In the genomic region with DNA sequence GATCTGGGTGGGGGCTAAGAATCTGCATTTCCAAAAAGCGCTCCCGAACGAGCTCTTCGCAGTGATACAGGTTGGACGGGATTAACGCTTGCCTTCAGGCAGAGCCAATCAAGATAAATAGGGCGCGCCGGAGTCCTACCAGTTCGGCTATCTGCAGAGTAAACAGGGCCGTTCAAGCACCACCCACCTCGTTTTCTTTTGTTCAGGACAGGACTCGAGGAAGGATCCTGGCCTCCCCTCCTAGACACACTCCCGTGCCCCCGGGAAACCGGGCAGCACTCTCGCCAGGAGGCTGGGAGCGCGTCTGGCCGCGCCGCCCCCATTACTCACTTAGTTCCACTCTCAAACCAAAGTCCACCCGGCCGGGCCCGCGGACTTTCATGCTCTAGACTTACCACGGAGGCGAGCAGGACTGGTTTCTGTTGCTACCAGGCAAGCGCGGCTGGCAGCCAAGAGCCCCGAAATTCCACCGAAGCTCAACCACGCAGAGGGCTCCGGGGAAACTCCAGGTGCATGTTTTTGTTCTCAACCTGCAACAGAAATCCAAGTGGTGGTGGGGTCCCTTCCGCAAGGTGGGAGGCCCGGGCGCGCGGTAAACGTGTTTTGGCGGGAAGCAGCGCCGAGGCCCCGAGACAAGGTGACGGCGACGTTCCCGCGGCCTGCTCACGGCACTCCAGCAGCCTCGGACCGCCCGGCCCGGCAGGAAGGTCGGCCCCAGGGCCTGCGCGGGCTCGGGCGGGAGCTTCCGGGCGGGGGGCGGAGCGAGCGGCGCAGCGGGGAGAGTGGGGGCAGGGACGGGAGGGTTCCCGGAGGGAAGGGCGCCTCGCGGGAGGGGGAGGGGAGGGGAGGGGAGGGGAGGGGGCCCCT, we compare ENCODE assay signal across 8 cellular contexts. TPM values are rescaled to one million over a fixed set of nuclear protein-coding genes. Genes with fewer than 3 reads are reported as not detected.
DNase-seq lines count a peak whose midpoint lies in the region; ATAC-seq and TF ChIP-seq lines count a peak whose summit lies in the region.

No MANE protein-coding gene starts in this region.

- intact Hi-C loops in OCI-LY7 (cut with micrococcal nuclease; ENCODE audit: unreplicated experiment): loop anchor here (2.0 kb wide), 1 partner anchor 257 kb away; the partner anchor contains the start of gene CSGALNACT2
- intact Hi-C loops in activated T-helper 2 cell treated with anti-CD3 and anti-CD28 coated beads, Interferon-gamma antibody, Interleukin-2, Interleukin-4, amounts not matched to agents 10 μg/mL and 5 μg/mL and 100 μg/mL, durations not matched to agents 14 hours and 24 hours and 36 hours (cut with micrococcal nuclease): loop anchor here (2.0 to 5.0 kb wide), 3 partner anchors 41 to 254 kb away; partner anchors contain the start of gene ZNF487
- intact Hi-C loops in naive thymus-derived CD4-positive, alpha-beta T cell (cut with micrococcal nuclease): loop anchor here (1.0 to 5.0 kb wide), 5 partner anchors 34 to 614 kb away; partner anchors contain the start of genes BMS1 (in 1 of the 2), CSGALNACT2 (in 1 of the 2) and ZNF32 (in 1 of the 2)

- no peaks in the 10 kb centered on the region for H3K9me2 ChIP-seq in OCI-LY7 (ENCODE audit: insufficient read depth, low read length)

- POLR2A ChIA-PET in OCI-LY7 (lab: Charles Lee): interaction anchor here (0.6 to 2.3 kb wide), 10 partner anchors 10 to 836 kb away, joined by 3 to 10 read pairs (median 6); no protein-coding TSS in a partner anchor
- POLR2A ChIA-PET in naive thymus-derived CD4-positive, alpha-beta T cell (lab: Charles Lee): interaction anchor here (0.6 to 4.2 kb wide), 19 partner anchors 10 to 182 kb away, joined by 3 to 31 read pairs (median 3); partner anchors contain the start of genes HNRNPF and ZNF487

- H3K27me3 ChIP-seq in naive thymus-derived CD4-positive, alpha-beta T cell (ENCODE audit: control insufficient read depth in 2 of 2, insufficient read depth in 2 of 2, low read length in 2 of 2): no peaks in the 10 kb centered on the region

- peak overlapping the region; percentile 86 for H3K27ac Mint-ChIP-seq in activated T-helper 2 cell treated with anti-CD3 and anti-CD28 coated beads, Interferon-gamma antibody, Interleukin-2, Interleukin-4, amounts not matched to agents 10 μg/mL and 5 μg/mL and 100 μg/mL, durations not matched to agents 14 hours and 24 hours and 36 hours
- H3K27ac Mint-ChIP-seq in naive thymus-derived CD4-positive, alpha-beta T cell: peak overlapping the region; percentile 92 to 97 (median 95)
- peak overlapping the region; percentile 98 to 99 for H3K27ac Mint-ChIP-seq in stimulated activated naive CD8-positive, alpha-beta T cell treated with anti-CD3 and anti-CD28 coated beads, Interleukin-15, amount 100 ng/mL, for 72 hours

- H3K4me1 Mint-ChIP-seq in activated T-helper 2 cell treated with anti-CD3 and anti-CD28 coated beads, Interferon-gamma antibody, Interleukin-2, Interleukin-4, amounts not matched to agents 10 μg/mL and 5 μg/mL and 100 μg/mL, durations not matched to agents 14 hours and 24 hours and 36 hours (ENCODE audit: low read depth): peaks cover 60% of the 10 kb centered on the region
- peaks cover 60 to 91% (median 79%) of the 10 kb centered on the region in 7 donors for H3K4me1 Mint-ChIP-seq in naive thymus-derived CD4-positive, alpha-beta T cell
- H3K4me1 Mint-ChIP-seq in stimulated activated naive CD8-positive, alpha-beta T cell treated with anti-CD3 and anti-CD28 coated beads, Interleukin-15, amount 100 ng/mL, for 72 hours: peaks cover 82% of the 10 kb centered on the region

- ATAC-seq in GM19397 (IDR thresholded peaks at IDR 0.05; ENCODE audit: unreplicated experiment): peak; percentile 55
- ATAC-seq in HG03457 (IDR thresholded peaks at IDR 0.05; ENCODE audit: unreplicated experiment): peak; percentile 31
- ATAC-seq in naive thymus-derived CD4-positive, alpha-beta T cell: peak; percentile 67
- ATAC-seq in stimulated activated naive CD8-positive, alpha-beta T cell treated with anti-CD3 and anti-CD28 coated beads, Interleukin-15, amount 100 ng/mL, for 72 hours: peak; percentile 74

- H3K4me3 Mint-ChIP-seq in activated T-helper 2 cell treated with anti-CD3 and anti-CD28 coated beads, Interferon-gamma antibody, Interleukin-2, Interleukin-4, amounts not matched to agents 10 μg/mL and 5 μg/mL and 100 μg/mL, durations not matched to agents 14 hours and 24 hours and 36 hours (ENCODE audit: low read depth): peak overlapping the region; percentile 85
- H3K4me3 Mint-ChIP-seq in naive thymus-derived CD4-positive, alpha-beta T cell: peak overlapping the region; percentile 87 to 100 (median 91)
- H3K4me3 Mint-ChIP-seq in stimulated activated naive CD8-positive, alpha-beta T cell treated with anti-CD3 and anti-CD28 coated beads, Interleukin-15, amount 100 ng/mL, for 72 hours: peak overlapping the region; percentile 94 to 97

- TF ChIP-seq CTCF in OCI-LY7 (conservative IDR thresholded peaks at IDR 0.05; ENCODE audit: low read length): no peak

- H3K9me3 ChIP-seq in OCI-LY7 (ENCODE audit: low read length): no peaks in the 10 kb centered on the region
- H3K9me3 ChIP-seq in naive thymus-derived CD4-positive, alpha-beta T cell (ENCODE audit: control insufficient read depth in 2 of 3, low read length in 3 of 3): no peaks in the 10 kb centered on the region

- H3K27me3 Mint-ChIP-seq in activated T-helper 2 cell treated with anti-CD3 and anti-CD28 coated beads, Interferon-gamma antibody, Interleukin-2, Interleukin-4, amounts not matched to agents 10 μg/mL and 5 μg/mL and 100 μg/mL, durations not matched to agents 14 hours and 24 hours and 36 hours (ENCODE audit: low read depth): no peaks in the 10 kb centered on the region
- no peaks in the 10 kb centered on the region for H3K27me3 Mint-ChIP-seq in naive thymus-derived CD4-positive, alpha-beta T cell
- H3K27me3 Mint-ChIP-seq in stimulated activated naive CD8-positive, alpha-beta T cell treated with anti-CD3 and anti-CD28 coated beads, Interleukin-15, amount 100 ng/mL, for 72 hours: no peaks in the 10 kb centered on the region

- no TSS peak for BruUV-seq in OCI-LY7 (replicated peaks; lab: Mats Ljungman, UMichigan)

- CTCF ChIA-PET in OCI-LY7 (lab: Charles Lee; ENCODE audit: unreplicated experiment): no interaction called here
- CTCF ChIA-PET in naive thymus-derived CD4-positive, alpha-beta T cell (lab: Charles Lee): no interaction called here

- H4K20me1 ChIP-seq in OCI-LY7 (ENCODE audit: insufficient read depth, low read length): peaks cover 58% of the 10 kb centered on the region

- H3K27ac ChIP-seq in OCI-LY7 (ENCODE audit: low read depth, low read length, poor library complexity, severe bottlenecking): peak overlapping the region; percentile 82
- H3K27ac ChIP-seq in naive thymus-derived CD4-positive, alpha-beta T cell (ENCODE audit: low read depth, low read length): peak overlapping the region; percentile 89

- H3K4me3 ChIP-seq in OCI-LY7 (ENCODE audit: low read depth, low read length, poor library complexity, severe bottlenecking): peak overlapping the region; percentile 92
- H3K4me3 ChIP-seq in naive thymus-derived CD4-positive, alpha-beta T cell (ENCODE audit: low read length): peak overlapping the region; percentile 54

- no peak overlapping the region for H2AFZ ChIP-seq in OCI-LY7 (ENCODE audit: low read length)

- H3K9me3 Mint-ChIP-seq in activated T-helper 2 cell treated with anti-CD3 and anti-CD28 coated beads, Interferon-gamma antibody, Interleukin-2, Interleukin-4, amounts not matched to agents 10 μg/mL and 5 μg/mL and 100 μg/mL, durations not matched to agents 14 hours and 24 hours and 36 hours: no peaks in the 10 kb centered on the region
- peaks cover 0 to 3% (median 0%) of the 10 kb centered on the region in 11 donors for H3K9me3 Mint-ChIP-seq in naive thymus-derived CD4-positive, alpha-beta T cell
- H3K9me3 Mint-ChIP-seq in stimulated activated naive CD8-positive, alpha-beta T cell treated with anti-CD3 and anti-CD28 coated beads, Interleukin-15, amount 100 ng/mL, for 72 hours: no peaks in the 10 kb centered on the region

- peak in 12 of 14 donors; percentile 63 to 88 (median 80) for DNase-seq in C1 segment of cervical spinal cord (lab: John Stamatoyannopoulos, UW)
- DNase-seq in OCI-LY7 (ENCODE audit: low spot score): peak; percentile 83
- DNase-seq in activated T-helper 2 cell treated with anti-CD3 and anti-CD28 coated beads, Interferon-gamma antibody, Interleukin-2, Interleukin-4, amounts not matched to agents 10 μg/mL and 5 μg/mL and 100 μg/mL, durations not matched to agents 14 hours and 24 hours and 36 hours (ENCODE audit: low spot score): peak; percentile 74
- DNase-seq in fibroblast of peridontal ligament (ENCODE audit: extremely low read depth): peak; percentile 56
- DNase-seq in naive thymus-derived CD4-positive, alpha-beta T cell: peak; percentile 48 to 83 (median 62)
- DNase-seq in stimulated activated naive CD8-positive, alpha-beta T cell treated with anti-CD3 and anti-CD28 coated beads, Interleukin-15, amount 100 ng/mL, for 72 hours: peak; percentile 69 to 78

- H3K4me1 ChIP-seq in OCI-LY7 (ENCODE audit: insufficient read depth, low read length, poor library complexity, severe bottlenecking): peaks cover 55% of the 10 kb centered on the region
- H3K4me1 ChIP-seq in naive thymus-derived CD4-positive, alpha-beta T cell (ENCODE audit: control insufficient read depth in 2 of 2, insufficient read depth in 2 of 2, low read length in 2 of 2): peaks cover 48 to 61% of the 10 kb centered on the region in 2 donors

- peaks cover 86% of the 10 kb centered on the region for H3K36me3 Mint-ChIP-seq in activated T-helper 2 cell treated with anti-CD3 and anti-CD28 coated beads, Interferon-gamma antibody, Interleukin-2, Interleukin-4, amounts not matched to agents 10 μg/mL and 5 μg/mL and 100 μg/mL, durations not matched to agents 14 hours and 24 hours and 36 hours (ENCODE audit: low read depth)
- peaks cover 4 to 54% (median 33%) of the 10 kb centered on the region in 5 donors for H3K36me3 Mint-ChIP-seq in naive thymus-derived CD4-positive, alpha-beta T cell

- peaks cover 98% of the 10 kb centered on the region for H3K79me2 ChIP-seq in OCI-LY7 (ENCODE audit: insufficient read depth, low read depth, low read length)

- H3K4me2 ChIP-seq in OCI-LY7 (ENCODE audit: low read length): peak overlapping the region; percentile 96

- H3K36me3 ChIP-seq in OCI-LY7 (ENCODE audit: insufficient read depth, low read length): peaks cover 90% of the 10 kb centered on the region
- H3K36me3 ChIP-seq in naive thymus-derived CD4-positive, alpha-beta T cell (ENCODE audit: control insufficient read depth in 2 of 3, insufficient read depth in 3 of 3, low read length in 3 of 3): peaks cover 8 to 41% (median 11%) of the 10 kb centered on the region in 3 experiments

RNA-seq across cellular contexts. Expression of gene HNRNPF, which starts 12.7 kb away (rescaled TPM):
- total RNA-seq in OCI-LY7 (2014; rRNA removed; shearing (Covaris generic)): 280 and 354 TPM in 2 replicates
- total RNA-seq in OCI-LY7 (2022): 286 and 340 TPM in 2 replicates
- 503 and 520 TPM in 2 replicates for total RNA-seq in activated T-helper 2 cell treated with anti-CD3 and anti-CD28 coated beads, Interferon-gamma antibody, Interleukin-2, Interleukin-4, amounts not matched to agents 10 μg/mL and 5 μg/mL and 100 μg/mL, durations not matched to agents 14 hours and 24 hours and 36 hours
- total RNA-seq in naive thymus-derived CD4-positive, alpha-beta T cell: 100 to 1,000 TPM in 4 of 5 experiments, 10 to 100 TPM in 1; 88.1 to 449 (median 159) TPM
- 100 to 1,000 TPM; 193 to 269 TPM for polyA plus RNA-seq in naive thymus-derived CD4-positive, alpha-beta T cell

RNA-seq across cellular contexts. Expression of gene FXYD4, which starts 24.9 kb away (rescaled TPM):
- not detected in 2 replicates for total RNA-seq in OCI-LY7 (2014; rRNA removed; shearing (Covaris generic))
- total RNA-seq in OCI-LY7 (2022): not detected in 2 replicates
- total RNA-seq in activated T-helper 2 cell treated with anti-CD3 and anti-CD28 coated beads, Interferon-gamma antibody, Interleukin-2, Interleukin-4, amounts not matched to agents 10 μg/mL and 5 μg/mL and 100 μg/mL, durations not matched to agents 14 hours and 24 hours and 36 hours: not detected in 2 replicates
- not detected for total RNA-seq in naive thymus-derived CD4-positive, alpha-beta T cell
- polyA plus RNA-seq in naive thymus-derived CD4-positive, alpha-beta T cell: not detected

RNA-seq across cellular contexts. Expression of gene ZNF487, which starts 40.6 kb away (rescaled TPM):
- total RNA-seq in OCI-LY7 (2014; rRNA removed; shearing (Covaris generic)): 6.5 and 8.1 TPM in 2 replicates
- total RNA-seq in OCI-LY7 (2022): 3.5 and 5.0 TPM in 2 replicates
- total RNA-seq in activated T-helper 2 cell treated with anti-CD3 and anti-CD28 coated beads, Interferon-gamma antibody, Interleukin-2, Interleukin-4, amounts not matched to agents 10 μg/mL and 5 μg/mL and 100 μg/mL, durations not matched to agents 14 hours and 24 hours and 36 hours: 2.0 and 2.2 TPM in 2 replicates
- 10 to 100 TPM in 1 of 5 experiments, 1 to 10 TPM in 4; 4.1 to 12.0 (median 5.9) TPM for total RNA-seq in naive thymus-derived CD4-positive, alpha-beta T cell
- 1 to 10 TPM; 5.9 to 6.8 TPM for polyA plus RNA-seq in naive thymus-derived CD4-positive, alpha-beta T cell

Comparison
In these comparisons a context has a peak if more than half of its experiments do, and no peak if none do; other contexts are left out.
1. Peak in every context shown above with its lines: DNase-seq, ATAC-seq, H3K4me3 ChIP-seq and H3K27ac ChIP-seq.